In genomic region chr7:158001621-158002320, GRCh38 we compare ENCODE assay signal across 20 cellular contexts.
A peak's percentile ranks its signal among the peaks of the same experiment; 100 is the strongest.
DNase-seq lines count a peak whose midpoint lies in the region; ATAC-seq, FAIRE-seq and TF ChIP-seq lines count a peak whose summit lies in the region.
"Had no signal": no experiment of that assay in that cellular context is flagged by ENCODE, and none has a peak within 500 bp of the region (broad histone marks: within the 10 kb centered on the region; RNA-seq: fewer than 3 reads in every experiment).

No MANE protein-coding gene starts in this region.

- H3K14ac ChIP-seq in trophoblast cell (ENCODE audit: low read length): no peak overlapping the region

- no peaks in the 10 kb centered on the region for H3K9me3 Mint-ChIP-seq in CD4-positive, alpha-beta T cell
- H3K9me3 Mint-ChIP-seq: natural killer cell; T-helper 2 cell treated with Interferon-gamma antibody and Interleukin-4, amounts not matched to agents 5 μg/mL and 100 μg/mL, for 36 hours had no signal

- no peaks in the 10 kb centered on the region for H3K36me3 Mint-ChIP-seq in CD4-positive, alpha-beta T cell (ENCODE audit: low read depth)
- H3K36me3 Mint-ChIP-seq: IgD-negative memory B cell, natural killer cell had no signal

- no peaks in the 10 kb centered on the region for H3K79me1 ChIP-seq in trophoblast cell (ENCODE audit: low read length)

- no peaks in the 10 kb centered on the region for H3K36me3 ChIP-seq in trophoblast cell (ENCODE audit: control insufficient read depth in 1 of 2, insufficient read depth in 2 of 2, low read length in 2 of 2)
- H3K36me3 ChIP-seq: vagina had no signal

- no peak overlapping the region for H3K27ac Mint-ChIP-seq in CD4-positive, alpha-beta T cell
- H3K27ac Mint-ChIP-seq: activated CD4-positive, alpha-beta T cell treated with anti-CD3 and anti-CD28 coated beads for 36 hours; IgD-negative memory B cell; natural killer cell; progenitor cell of endocrine pancreas; T-helper 2 cell treated with Interferon-gamma antibody and Interleukin-4, amounts not matched to agents 5 μg/mL and 100 μg/mL, for 36 hours had no signal

- no peak overlapping the region for H4K12ac ChIP-seq in trophoblast cell (ENCODE audit: low read depth, low read length)

- H3K4me1 ChIP-seq in trophoblast cell (ENCODE audit: control insufficient read depth in 1 of 2, insufficient read depth in 2 of 2, low read length in 2 of 2): no peaks in the 10 kb centered on the region
- H3K4me1 ChIP-seq: vagina had no signal

- POLR2A ChIA-PET in CD4-positive, alpha-beta T cell (lab: Charles Lee): no interaction called here

- no peak overlapping the region for H2AFZ ChIP-seq in trophoblast cell (ENCODE audit: insufficient read depth, low read length, poor library complexity)

- DNase-seq in DMS 273 (lab: John Stamatoyannopoulos, UW; ENCODE audit: unreplicated experiment) (peak; percentile 74), M059J (ENCODE audit: low read depth) (peak; percentile 78), NCI-H2196 treated with DMSO at 0.1 percent for 48 hours (lab: John Stamatoyannopoulos, UW; ENCODE audit: unreplicated experiment) (peak; percentile 59), astrocyte of the hippocampus (ENCODE audit: low read depth, low spot score) (peak; percentile 9), trophoblast cell (no peak), GM12892 (ENCODE audit: insufficient read length) (no peak)
- no peak for DNase-seq in CD4-positive, alpha-beta T cell
- DNase-seq: activated CD4-positive, alpha-beta T cell treated with anti-CD3 and anti-CD28 coated beads for 36 hours; activated T-cell treated with anti-CD3 and anti-CD28 coated beads for 4 hours; natural killer cell; NCI-H146; stimulated activated naive CD8-positive, alpha-beta T cell treated with anti-CD3 and anti-CD28 coated beads, Interleukin-15, Interleukin-2, amounts not matched to agents 100 U/mL and 50 U/mL, for 24 hours had no signal

- no peak for TF ChIP-seq CTCF in CD4-positive, alpha-beta T cell (IDR thresholded peaks at IDR 0.05)

- no peak overlapping the region for H2BK120ac ChIP-seq in trophoblast cell (ENCODE audit: insufficient read depth, low read length, poor library complexity)

- H3K27ac ChIP-seq in trophoblast cell (ENCODE audit: low read depth, low read length): no peak overlapping the region
- no peak overlapping the region for H3K27ac ChIP-seq in CD4-positive, alpha-beta T cell (ENCODE audit: low read depth, low read length)
- H3K27ac ChIP-seq: vagina had no signal

- no peak overlapping the region for H3K4me3 Mint-ChIP-seq in CD4-positive, alpha-beta T cell
- H3K4me3 Mint-ChIP-seq: activated CD4-positive, alpha-beta T cell treated with anti-CD3 and anti-CD28 coated beads for 36 hours; IgD-negative memory B cell; natural killer cell; T-helper 2 cell treated with Interferon-gamma antibody and Interleukin-4, amounts not matched to agents 5 μg/mL and 100 μg/mL, for 36 hours had no signal

- H4K8ac ChIP-seq in trophoblast cell (ENCODE audit: low read depth, low read length): no peak overlapping the region

- WGBS in trophoblast cell (ENCODE audit: extremely low coverage, insufficient coverage, insufficient read length): no CpG with 5 or more reads among the region's 28 CpGs

- H3K18ac ChIP-seq in trophoblast cell (ENCODE audit: low read length): no peak overlapping the region

- no peak for TF ChIP-seq POLR2A in GM12892 (IDR thresholded peaks at IDR 0.05; ENCODE audit: low read depth, low read length)

- CTCF ChIA-PET in CD4-positive, alpha-beta T cell (lab: Charles Lee): no interaction called here

- H3K4me1 Mint-ChIP-seq in CD4-positive, alpha-beta T cell (ENCODE audit: low read depth): no peaks in the 10 kb centered on the region
- H3K4me1 Mint-ChIP-seq: activated CD4-positive, alpha-beta T cell treated with anti-CD3 and anti-CD28 coated beads for 36 hours; IgD-negative memory B cell; natural killer cell had no signal

- H3K4me3 ChIP-seq in trophoblast cell (ENCODE audit: low read depth, low read length): no peak overlapping the region
- H3K4me3 ChIP-seq: lung, vagina had no signal

- ATAC-seq in GM21786 (IDR thresholded peaks at IDR 0.05; ENCODE audit: unreplicated experiment): no peak
- no peak for ATAC-seq in CD4-positive, alpha-beta T cell (ENCODE audit: poor library complexity)
- ATAC-seq: activated CD4-positive, alpha-beta T cell treated with anti-CD3 and anti-CD28 coated beads for 36 hours; natural killer cell; stimulated activated naive CD8-positive, alpha-beta T cell treated with anti-CD3 and anti-CD28 coated beads, Interleukin-15, Interleukin-2, amounts not matched to agents 100 U/mL and 50 U/mL, for 24 hours had no signal

- no peaks in the 10 kb centered on the region for H3K27me3 ChIP-seq in trophoblast cell (ENCODE audit: insufficient read depth, low read length)
- H3K27me3 ChIP-seq in CD4-positive, alpha-beta T cell (ENCODE audit: control insufficient read depth, insufficient read depth, low read length): no peaks in the 10 kb centered on the region
- H3K27me3 ChIP-seq: vagina had no signal

- H3K27me3 Mint-ChIP-seq in CD4-positive, alpha-beta T cell: no peaks in the 10 kb centered on the region
- H3K27me3 Mint-ChIP-seq: activated CD4-positive, alpha-beta T cell treated with anti-CD3 and anti-CD28 coated beads for 36 hours; IgD-negative memory B cell had no signal

- H3K9ac ChIP-seq in trophoblast cell (ENCODE audit: low read length): no peak overlapping the region

- no peak for FAIRE-seq in GM12892 (lab: Jason Lieb, UNC)
- FAIRE-seq: H54, RCC 7860 had no signal

- no peak overlapping the region for H3K4me2 ChIP-seq in trophoblast cell (ENCODE audit: low read length)

- no peak overlapping the region for H3K4ac ChIP-seq in trophoblast cell (ENCODE audit: low read depth, low read length)

- H2AK5ac ChIP-seq in trophoblast cell (ENCODE audit: low read length): no peak overlapping the region

- H2BK12ac ChIP-seq in trophoblast cell (ENCODE audit: low read length): no peak overlapping the region

- H3K23ac ChIP-seq in trophoblast cell (ENCODE audit: low read length): no peak overlapping the region

- no peaks in the 10 kb centered on the region for H3K9me3 ChIP-seq in trophoblast cell (ENCODE audit: insufficient read depth, low read depth, low read length)
- H3K9me3 ChIP-seq in CD4-positive, alpha-beta T cell (ENCODE audit: control insufficient read depth, low read length): no peaks in the 10 kb centered on the region
- H3K9me3 ChIP-seq: vagina had no signal

- H2BK5ac ChIP-seq in trophoblast cell (ENCODE audit: low read depth, low read length, poor library complexity): no peak overlapping the region

- H3K79me2 ChIP-seq in trophoblast cell (ENCODE audit: control insufficient read depth, insufficient read depth, low read length, poor library complexity): no peaks in the 10 kb centered on the region

- intact Hi-C loops in CD4-positive, alpha-beta T cell (cut with DNase I, micrococcal nuclease): no loop called here

- no peak overlapping the region for H4K91ac ChIP-seq in trophoblast cell (ENCODE audit: low read depth, low read length)

Comparison
In these comparisons a context has a peak if more than half of its experiments do, and no peak if none do; other contexts are left out.
1. DNase-seq: peak in DMS 273 (single experiment), M059J (single experiment), NCI-H2196 treated with DMSO at 0.1 percent for 48 hours (single experiment) and astrocyte of the hippocampus (single experiment); none in trophoblast cell (0 of 2), GM12892 (single experiment) and CD4-positive, alpha-beta T cell (0 of 10).